15 cellular contexts compared by ENCODE assay signal in the genomic region with DNA sequence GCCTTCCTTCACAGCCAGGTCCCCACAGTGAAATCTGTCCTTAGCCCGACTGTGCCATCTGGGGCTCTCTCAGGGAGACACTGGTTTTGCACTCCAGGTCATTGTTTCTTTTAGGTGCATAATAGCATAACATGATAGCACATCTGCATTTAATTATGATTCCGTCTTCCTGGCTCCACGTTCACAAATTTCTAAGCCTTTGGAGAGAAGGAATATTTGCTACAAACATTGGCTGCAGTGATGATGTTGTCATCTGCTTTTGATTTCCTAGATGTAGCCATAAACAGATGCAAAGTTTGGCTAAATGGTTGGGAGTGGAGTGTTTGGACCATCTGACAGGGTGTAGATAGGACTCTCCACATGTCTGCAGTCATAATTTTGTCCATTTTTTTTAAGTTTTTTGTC. TPM values are rescaled to one million over a fixed set of nuclear protein-coding genes. Genes with fewer than 3 reads are reported as not detected.
DNase-seq lines count a peak whose midpoint lies in the region; ATAC-seq and TF ChIP-seq lines count a peak whose summit lies in the region.
"Had no signal": no experiment of that assay in that cellular context is flagged by ENCODE, and none has a peak within 500 bp of the region (broad histone marks: within the 10 kb centered on the region; RNA-seq: fewer than 3 reads in every experiment).

No MANE protein-coding gene starts in this region.

- H3K27ac ChIP-seq in RWPE2 (ENCODE audit: poor library complexity, severe bottlenecking) (peak overlapping the region; percentile 67), gastroesophageal sphincter (no peak overlapping the region), smooth muscle cell (ENCODE audit: low read depth) (peak overlapping the region; percentile 27)

- TF ChIP-seq EP300 in gastroesophageal sphincter (IDR thresholded peaks at IDR 0.05) = no peak

- peaks cover 36% of the 10 kb centered on the region for H3K4me1 ChIP-seq in RWPE2 (ENCODE audit: insufficient read depth, poor library complexity, severe bottlenecking)
- peaks cover 0 to 12% (median 3%) of the 10 kb centered on the region in 3 donors for H3K4me1 ChIP-seq in gastroesophageal sphincter
- no peaks in the 10 kb centered on the region for H3K4me1 ChIP-seq in smooth muscle cell (ENCODE audit: low read depth)

- H3K9me3 ChIP-seq in RWPE2 (ENCODE audit: severe bottlenecking) (no peaks in the 10 kb centered on the region), gastroesophageal sphincter (no peaks in the 10 kb centered on the region), smooth muscle cell (replicated peaks; ENCODE audit: low read depth) (no peaks in the 10 kb centered on the region)
- H3K9me3 ChIP-seq: esophagus squamous epithelium had no signal

- H2AFZ ChIP-seq in smooth muscle cell (ENCODE audit: low read depth) = no peak overlapping the region

- H4K20me1 ChIP-seq in smooth muscle cell (ENCODE audit: low read depth) = no peaks in the 10 kb centered on the region

- TF ChIP-seq POLR2A in gastroesophageal sphincter (IDR thresholded peaks at IDR 0.05) = no peak

- WGBS in gastroesophageal sphincter (ENCODE audit: low coverage in 1 of 2), 2 donors = 40 to 50% methylated on average over 2 to 3 of the region's 3 CpGs
- WGBS in smooth muscle cell (ENCODE audit: low lambda C conversion rate) = 56% methylated on average over 3 of the region's 3 CpGs

- no peak for TF ChIP-seq CTCF in RWPE2 (IDR thresholded peaks at IDR 0.05; ENCODE audit: poor library complexity, severe bottlenecking)
- TF ChIP-seq CTCF in gastroesophageal sphincter (IDR thresholded peaks at IDR 0.05) = no peak
- no peak for TF ChIP-seq CTCF in smooth muscle cell (IDR thresholded peaks at IDR 0.05; ENCODE audit: borderline replicate concordance, insufficient read depth, poor library complexity, severe bottlenecking)

- H3K79me2 ChIP-seq in smooth muscle cell (ENCODE audit: low read depth) = no peaks in the 10 kb centered on the region

- H3K4me3 ChIP-seq in RWPE2 (ENCODE audit: severe bottlenecking) = no peak overlapping the region
- H3K4me3 ChIP-seq in gastroesophageal sphincter = no peak overlapping the region
- H3K4me3 ChIP-seq in smooth muscle cell = no peak overlapping the region
- H3K4me3 ChIP-seq: esophagus squamous epithelium had no signal

- H3K4me2 ChIP-seq in smooth muscle cell = peak overlapping the region; percentile 38

- H3K9ac ChIP-seq in smooth muscle cell (ENCODE audit: low read depth) = no peak overlapping the region

- peaks cover 5% of the 10 kb centered on the region for H3F3A ChIP-seq in smooth muscle cell (ENCODE audit: low read depth)

- H3K36me3 ChIP-seq in RWPE2 (ENCODE audit: low read depth) (no peaks in the 10 kb centered on the region), gastroesophageal sphincter (no peaks in the 10 kb centered on the region), smooth muscle cell (ENCODE audit: low read depth) (no peaks in the 10 kb centered on the region)
- H3K36me3 ChIP-seq: esophagus squamous epithelium had no signal

- DNase-seq in EL (peak; percentile 69), RWPE2 (ENCODE audit: low spot score) (no peak), smooth muscle cell (lab: John Stamatoyannopoulos, UW; ENCODE audit: unreplicated experiment) (no peak), NCI-H1048 (lab: John Stamatoyannopoulos, UW) (no peak), GOT3 (lab: John Stamatoyannopoulos, UW) (no peak)
- no peak for DNase-seq in activated CD4-positive, alpha-beta T cell treated with anti-CD3 and anti-CD28 coated beads for 1 hour
- DNase-seq: activated CD4-positive, alpha-beta T cell treated with anti-CD3 and anti-CD28 coated beads for 48 hours; caudate nucleus; esophagus squamous epithelium; NCI-H1105; NCI-H82 had no signal

- no peak for ATAC-seq in RWPE2 (ENCODE audit: low read depth)
- ATAC-seq in gastroesophageal sphincter = peak; percentile 72
- ATAC-seq in GM18861 (IDR thresholded peaks at IDR 0.05; ENCODE audit: unreplicated experiment) = no peak
- ATAC-seq: activated T-helper 17 cell treated with anti-CD3 and anti-CD28 coated beads, Interleukin-2, amount 50 U/mL, for 72 hours; stimulated activated memory B cell treated with anti-CD40 and anti-IgM and Interleukin-4, amounts not matched to agents 10 μg/mL and 1 μg/mL and 100 μg/mL, for 72 hours had no signal

- no peaks in the 10 kb centered on the region for H3K27me3 ChIP-seq in RWPE2 (ENCODE audit: insufficient read depth, poor library complexity, severe bottlenecking)
- no peaks in the 10 kb centered on the region for H3K27me3 ChIP-seq in gastroesophageal sphincter
- no peaks in the 10 kb centered on the region for H3K27me3 ChIP-seq in smooth muscle cell (ENCODE audit: low read depth)

RNA-seq across cellular contexts. Expression of a gene that starts 12.0 kb away (rescaled TPM):
- 100 to 1,000 TPM in 3 of 4 donors, 10 to 100 TPM in 1; 81.0 to 213 (median 125) TPM for total RNA-seq in gastroesophageal sphincter
- total RNA-seq in smooth muscle cell = not detected in 2 replicates
- polyA plus RNA-seq in smooth muscle cell = not detected in 2 replicates

Comparison
In these comparisons a context has a peak if more than half of its experiments do, and no peak if none do; other contexts are left out.
1. H3K27ac ChIP-seq: peak in RWPE2 (single experiment) and smooth muscle cell (single experiment); none in gastroesophageal sphincter (0 of 4).
2. RNA of a gene that starts 12.0 kb away (total RNA-seq): 81.0 to 213 TPM in gastroesophageal sphincter; not detected in smooth muscle cell; every median in the first group is over 10 times any median in the second.